Comparison of ENCODE assay signal across 1 cellular context in the genomic region with DNA sequence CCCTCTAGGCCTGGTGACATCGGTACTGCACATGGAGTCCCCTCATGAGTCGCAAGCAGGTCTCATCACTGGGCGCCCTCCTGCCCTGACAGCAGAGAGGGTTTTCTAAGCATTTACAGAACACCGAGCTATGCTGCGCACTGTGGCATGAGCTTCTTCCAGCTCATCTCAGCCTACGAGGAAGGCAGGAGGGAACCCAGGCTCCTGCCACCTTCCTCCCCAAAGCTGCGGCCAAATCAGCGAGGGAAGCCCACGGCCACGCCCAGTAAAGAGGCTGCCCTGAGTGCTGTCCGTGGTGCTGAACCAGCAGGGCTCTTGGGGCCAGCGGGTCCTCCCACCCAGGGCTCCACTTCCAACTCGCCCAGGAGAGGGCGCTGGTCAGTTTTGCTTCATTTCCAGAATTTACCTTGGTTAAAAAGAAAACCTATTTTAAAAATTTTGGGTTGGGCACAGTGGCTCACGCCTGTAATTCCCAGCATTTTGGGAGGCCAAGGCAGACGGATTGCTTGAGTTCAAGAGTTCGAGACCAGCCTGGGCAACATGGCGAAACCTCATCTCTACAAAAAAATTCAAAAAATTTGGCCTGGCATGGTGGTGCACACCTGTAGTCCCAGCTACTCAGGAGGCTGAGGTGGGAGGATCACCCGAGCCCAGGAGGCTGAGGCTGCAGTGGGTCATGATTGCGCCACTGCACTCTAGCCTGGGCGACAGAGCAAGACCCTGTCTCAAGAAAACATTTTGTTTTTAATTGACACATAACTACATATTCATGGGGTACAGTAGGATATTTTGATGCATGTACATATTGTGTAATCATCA.
TF ChIP-seq lines count a peak whose summit lies in the region.

No MANE protein-coding gene starts in this region.

TF ChIP-seq in HepG2, 621 proteins besides CTCF, POLR2A, EP300 and RAD21 (continued from another document and continues in another):
- TF ChIP-seq, protein P1, sequence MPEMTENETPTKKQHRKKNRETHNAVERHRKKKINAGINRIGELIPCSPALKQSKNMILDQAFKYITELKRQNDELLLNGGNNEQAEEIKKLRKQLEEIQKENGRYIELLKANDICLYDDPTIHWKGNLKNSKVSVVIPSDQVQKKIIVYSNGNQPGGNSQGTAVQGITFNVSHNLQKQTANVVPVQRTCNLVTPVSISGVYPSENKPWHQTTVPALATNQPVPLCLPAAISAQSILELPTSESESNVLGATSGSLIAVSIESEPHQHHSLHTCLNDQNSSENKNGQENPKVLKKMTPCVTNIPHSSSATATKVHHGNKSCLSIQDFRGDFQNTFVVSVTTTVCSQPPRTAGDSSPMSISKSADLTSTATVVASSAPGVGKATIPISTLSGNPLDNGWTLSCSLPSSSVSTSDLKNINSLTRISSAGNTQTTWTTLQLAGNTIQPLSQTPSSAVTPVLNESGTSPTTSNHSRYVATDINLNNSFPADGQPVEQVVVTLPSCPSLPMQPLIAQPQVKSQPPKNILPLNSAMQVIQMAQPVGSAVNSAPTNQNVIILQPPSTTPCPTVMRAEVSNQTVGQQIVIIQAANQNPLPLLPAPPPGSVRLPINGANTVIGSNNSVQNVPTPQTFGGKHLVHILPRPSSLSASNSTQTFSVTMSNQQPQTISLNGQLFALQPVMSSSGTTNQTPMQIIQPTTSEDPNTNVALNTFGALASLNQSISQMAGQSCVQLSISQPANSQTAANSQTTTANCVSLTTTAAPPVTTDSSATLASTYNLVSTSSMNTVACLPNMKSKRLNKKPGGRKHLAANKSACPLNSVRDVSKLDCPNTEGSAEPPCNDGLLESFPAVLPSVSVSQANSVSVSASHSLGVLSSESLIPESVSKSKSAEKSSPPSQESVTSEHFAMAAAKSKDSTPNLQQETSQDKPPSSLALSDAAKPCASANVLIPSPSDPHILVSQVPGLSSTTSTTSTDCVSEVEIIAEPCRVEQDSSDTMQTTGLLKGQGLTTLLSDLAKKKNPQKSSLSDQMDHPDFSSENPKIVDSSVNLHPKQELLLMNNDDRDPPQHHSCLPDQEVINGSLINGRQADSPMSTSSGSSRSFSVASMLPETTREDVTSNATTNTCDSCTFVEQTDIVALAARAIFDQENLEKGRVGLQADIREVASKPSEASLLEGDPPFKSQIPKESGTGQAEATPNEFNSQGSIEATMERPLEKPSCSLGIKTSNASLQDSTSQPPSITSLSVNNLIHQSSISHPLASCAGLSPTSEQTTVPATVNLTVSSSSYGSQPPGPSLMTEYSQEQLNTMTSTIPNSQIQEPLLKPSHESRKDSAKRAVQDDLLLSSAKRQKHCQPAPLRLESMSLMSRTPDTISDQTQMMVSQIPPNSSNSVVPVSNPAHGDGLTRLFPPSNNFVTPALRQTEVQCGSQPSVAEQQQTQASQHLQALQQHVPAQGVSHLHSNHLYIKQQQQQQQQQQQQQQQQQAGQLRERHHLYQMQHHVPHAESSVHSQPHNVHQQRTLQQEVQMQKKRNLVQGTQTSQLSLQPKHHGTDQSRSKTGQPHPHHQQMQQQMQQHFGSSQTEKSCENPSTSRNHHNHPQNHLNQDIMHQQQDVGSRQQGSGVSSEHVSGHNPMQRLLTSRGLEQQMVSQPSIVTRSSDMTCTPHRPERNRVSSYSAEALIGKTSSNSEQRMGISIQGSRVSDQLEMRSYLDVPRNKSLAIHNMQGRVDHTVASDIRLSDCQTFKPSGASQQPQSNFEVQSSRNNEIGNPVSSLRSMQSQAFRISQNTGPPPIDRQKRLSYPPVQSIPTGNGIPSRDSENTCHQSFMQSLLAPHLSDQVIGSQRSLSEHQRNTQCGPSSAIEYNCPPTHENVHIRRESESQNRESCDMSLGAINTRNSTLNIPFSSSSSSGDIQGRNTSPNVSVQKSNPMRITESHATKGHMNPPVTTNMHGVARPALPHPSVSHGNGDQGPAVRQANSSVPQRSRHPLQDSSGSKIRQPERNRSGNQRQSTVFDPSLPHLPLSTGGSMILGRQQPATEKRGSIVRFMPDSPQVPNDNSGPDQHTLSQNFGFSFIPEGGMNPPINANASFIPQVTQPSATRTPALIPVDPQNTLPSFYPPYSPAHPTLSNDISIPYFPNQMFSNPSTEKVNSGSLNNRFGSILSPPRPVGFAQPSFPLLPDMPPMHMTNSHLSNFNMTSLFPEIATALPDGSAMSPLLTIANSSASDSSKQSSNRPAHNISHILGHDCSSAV (CRISPR knock-in tag; IDR thresholded peaks at IDR 0.05; ENCODE audit: borderline replicate concordance): no peak
- TF ChIP-seq SALL1 (CRISPR knock-in tag; IDR thresholded peaks at IDR 0.05) (peak; percentile 97), CREM (IDR thresholded peaks at IDR 0.05) (no peak), CREM (CRISPR knock-in tag; IDR thresholded peaks at IDR 0.05) (no peak), ZNF333 (CRISPR knock-in tag; IDR thresholded peaks at IDR 0.05; ENCODE audit: borderline replicate concordance) (no peak), PITX1 (CRISPR knock-in tag; IDR thresholded peaks at IDR 0.05) (peak; percentile 46; the same call in 1 of the 2 replicates), ZNF335 (CRISPR knock-in tag; IDR thresholded peaks at IDR 0.05) (peak; percentile 88), MXI1 (IDR thresholded peaks at IDR 0.05; ENCODE audit: borderline replicate concordance, low read depth, low read length) (no peak; the same call in 2 of the 3 replicates), ZNF10 (CRISPR knock-in tag; IDR thresholded peaks at IDR 0.05; ENCODE audit: borderline replicate concordance, low read depth) (no peak), NCOR1 (IDR thresholded peaks at IDR 0.05; ENCODE audit: borderline replicate concordance, low read length) (no peak), MAFK (conservative IDR thresholded peaks at IDR 0.05 in 1 of 2, IDR thresholded peaks at IDR 0.05 in 1 of 2; ENCODE audit: low read length in 2 of 2) (no peak), ZNF34 (CRISPR knock-in tag; IDR thresholded peaks at IDR 0.05; ENCODE audit: borderline replicate concordance) (no peak), MIXL1 (CRISPR knock-in tag; IDR thresholded peaks at IDR 0.05) (peak; percentile 78; the same call in 1 of the 2 replicates), ZNF530 (CRISPR knock-in tag; IDR thresholded peaks at IDR 0.05; ENCODE audit: low read depth) (peak; percentile 76; the same call in 1 of the 2 replicates), HNF4A (CRISPR knock-in tag; IDR thresholded peaks at IDR 0.05) (no peak), ZNF879 (CRISPR knock-in tag; IDR thresholded peaks at IDR 0.05) (no peak), ZNF264 (CRISPR knock-in tag; IDR thresholded peaks at IDR 0.05) (peak; percentile 73; the same call in 1 of the 2 replicates), NR2C2 (CRISPR knock-in tag; IDR thresholded peaks at IDR 0.05; ENCODE audit: borderline replicate concordance) (0 out of 2 replicates have a peak, but pooled peaks have one; percentile 18), ZFP37 (CRISPR knock-in tag; IDR thresholded peaks at IDR 0.05; ENCODE audit: borderline replicate concordance) (peak; percentile 94), KMT2A (CRISPR knock-in tag; IDR thresholded peaks at IDR 0.05) (0 out of 2 replicates have a peak, but pooled peaks have one; percentile 24), ZFP62 (CRISPR knock-in tag; IDR thresholded peaks at IDR 0.05) (no peak), ATAD3A (CRISPR knock-in tag; IDR thresholded peaks at IDR 0.05) (peak; percentile 89; the same call in 1 of the 2 replicates), ELF1 (CRISPR knock-in tag; IDR thresholded peaks at IDR 0.05) (peak; percentile 36; the same call in 1 of the 2 replicates), KDM6A (CRISPR knock-in tag; IDR thresholded peaks at IDR 0.05; ENCODE audit: low read depth) (no peak), DMAP1 (CRISPR knock-in tag; IDR thresholded peaks at IDR 0.05) (no peak), ZNF598 (CRISPR knock-in tag; IDR thresholded peaks at IDR 0.05; ENCODE audit: borderline replicate concordance) (peak; percentile 56; the same call in 1 of the 2 replicates), HNRNPK (IDR thresholded peaks at IDR 0.05; ENCODE audit: low read depth, low read length, poor library complexity, severe bottlenecking) (no peak)
- TF ChIP-seq, protein P2, sequence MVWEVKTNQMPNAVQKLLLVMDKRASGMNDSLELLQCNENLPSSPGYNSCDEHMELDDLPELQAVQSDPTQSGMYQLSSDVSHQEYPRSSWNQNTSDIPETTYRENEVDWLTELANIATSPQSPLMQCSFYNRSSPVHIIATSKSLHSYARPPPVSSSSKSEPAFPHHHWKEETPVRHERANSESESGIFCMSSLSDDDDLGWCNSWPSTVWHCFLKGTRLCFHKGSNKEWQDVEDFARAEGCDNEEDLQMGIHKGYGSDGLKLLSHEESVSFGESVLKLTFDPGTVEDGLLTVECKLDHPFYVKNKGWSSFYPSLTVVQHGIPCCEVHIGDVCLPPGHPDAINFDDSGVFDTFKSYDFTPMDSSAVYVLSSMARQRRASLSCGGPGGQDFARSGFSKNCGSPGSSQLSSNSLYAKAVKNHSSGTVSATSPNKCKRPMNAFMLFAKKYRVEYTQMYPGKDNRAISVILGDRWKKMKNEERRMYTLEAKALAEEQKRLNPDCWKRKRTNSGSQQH (CRISPR knock-in tag; IDR thresholded peaks at IDR 0.05; ENCODE audit: low read depth): peak; percentile 94
- TF ChIP-seq, protein P3, sequence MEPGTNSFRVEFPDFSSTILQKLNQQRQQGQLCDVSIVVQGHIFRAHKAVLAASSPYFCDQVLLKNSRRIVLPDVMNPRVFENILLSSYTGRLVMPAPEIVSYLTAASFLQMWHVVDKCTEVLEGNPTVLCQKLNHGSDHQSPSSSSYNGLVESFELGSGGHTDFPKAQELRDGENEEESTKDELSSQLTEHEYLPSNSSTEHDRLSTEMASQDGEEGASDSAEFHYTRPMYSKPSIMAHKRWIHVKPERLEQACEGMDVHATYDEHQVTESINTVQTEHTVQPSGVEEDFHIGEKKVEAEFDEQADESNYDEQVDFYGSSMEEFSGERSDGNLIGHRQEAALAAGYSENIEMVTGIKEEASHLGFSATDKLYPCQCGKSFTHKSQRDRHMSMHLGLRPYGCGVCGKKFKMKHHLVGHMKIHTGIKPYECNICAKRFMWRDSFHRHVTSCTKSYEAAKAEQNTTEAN (CRISPR knock-in tag; conservative IDR thresholded peaks at IDR 0.05): peak; percentile 95
- TF ChIP-seq, protein P4, sequence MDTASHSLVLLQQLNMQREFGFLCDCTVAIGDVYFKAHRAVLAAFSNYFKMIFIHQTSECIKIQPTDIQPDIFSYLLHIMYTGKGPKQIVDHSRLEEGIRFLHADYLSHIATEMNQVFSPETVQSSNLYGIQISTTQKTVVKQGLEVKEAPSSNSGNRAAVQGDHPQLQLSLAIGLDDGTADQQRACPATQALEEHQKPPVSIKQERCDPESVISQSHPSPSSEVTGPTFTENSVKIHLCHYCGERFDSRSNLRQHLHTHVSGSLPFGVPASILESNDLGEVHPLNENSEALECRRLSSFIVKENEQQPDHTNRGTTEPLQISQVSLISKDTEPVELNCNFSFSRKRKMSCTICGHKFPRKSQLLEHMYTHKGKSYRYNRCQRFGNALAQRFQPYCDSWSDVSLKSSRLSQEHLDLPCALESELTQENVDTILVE (CRISPR knock-in tag; IDR thresholded peaks at IDR 0.05): peak; percentile 93
- TF ChIP-seq, protein P5, sequence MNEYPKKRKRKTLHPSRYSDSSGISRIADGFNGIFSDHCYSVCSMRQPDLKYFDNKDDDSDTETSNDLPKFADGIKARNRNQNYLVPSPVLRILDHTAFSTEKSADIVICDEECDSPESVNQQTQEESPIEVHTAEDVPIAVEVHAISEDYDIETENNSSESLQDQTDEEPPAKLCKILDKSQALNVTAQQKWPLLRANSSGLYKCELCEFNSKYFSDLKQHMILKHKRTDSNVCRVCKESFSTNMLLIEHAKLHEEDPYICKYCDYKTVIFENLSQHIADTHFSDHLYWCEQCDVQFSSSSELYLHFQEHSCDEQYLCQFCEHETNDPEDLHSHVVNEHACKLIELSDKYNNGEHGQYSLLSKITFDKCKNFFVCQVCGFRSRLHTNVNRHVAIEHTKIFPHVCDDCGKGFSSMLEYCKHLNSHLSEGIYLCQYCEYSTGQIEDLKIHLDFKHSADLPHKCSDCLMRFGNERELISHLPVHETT (CRISPR knock-in tag; conservative IDR thresholded peaks at IDR 0.05): peak; percentile 83
- TF ChIP-seq, protein P6, sequence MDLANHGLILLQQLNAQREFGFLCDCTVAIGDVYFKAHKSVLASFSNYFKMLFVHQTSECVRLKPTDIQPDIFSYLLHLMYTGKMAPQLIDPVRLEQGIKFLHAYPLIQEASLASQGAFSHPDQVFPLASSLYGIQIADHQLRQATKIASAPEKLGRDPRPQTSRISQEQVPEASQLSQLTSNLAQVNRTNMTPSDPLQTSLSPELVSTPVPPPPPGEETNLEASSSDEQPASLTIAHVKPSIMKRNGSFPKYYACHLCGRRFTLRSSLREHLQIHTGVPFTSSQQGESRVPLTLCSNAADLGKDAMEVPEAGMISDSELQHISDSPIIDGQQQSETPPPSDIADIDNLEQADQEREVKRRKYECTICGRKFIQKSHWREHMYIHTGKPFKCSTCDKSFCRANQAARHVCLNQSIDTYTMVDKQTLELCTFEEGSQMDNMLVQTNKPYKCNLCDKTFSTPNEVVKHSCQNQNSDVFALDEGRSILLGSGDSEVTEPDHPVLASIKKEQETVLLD (CRISPR knock-in tag; IDR thresholded peaks at IDR 0.05; ENCODE audit: low read depth): 0 out of 2 replicates have a peak, but pooled peaks have one; percentile 22
- TF ChIP-seq, protein P7, sequence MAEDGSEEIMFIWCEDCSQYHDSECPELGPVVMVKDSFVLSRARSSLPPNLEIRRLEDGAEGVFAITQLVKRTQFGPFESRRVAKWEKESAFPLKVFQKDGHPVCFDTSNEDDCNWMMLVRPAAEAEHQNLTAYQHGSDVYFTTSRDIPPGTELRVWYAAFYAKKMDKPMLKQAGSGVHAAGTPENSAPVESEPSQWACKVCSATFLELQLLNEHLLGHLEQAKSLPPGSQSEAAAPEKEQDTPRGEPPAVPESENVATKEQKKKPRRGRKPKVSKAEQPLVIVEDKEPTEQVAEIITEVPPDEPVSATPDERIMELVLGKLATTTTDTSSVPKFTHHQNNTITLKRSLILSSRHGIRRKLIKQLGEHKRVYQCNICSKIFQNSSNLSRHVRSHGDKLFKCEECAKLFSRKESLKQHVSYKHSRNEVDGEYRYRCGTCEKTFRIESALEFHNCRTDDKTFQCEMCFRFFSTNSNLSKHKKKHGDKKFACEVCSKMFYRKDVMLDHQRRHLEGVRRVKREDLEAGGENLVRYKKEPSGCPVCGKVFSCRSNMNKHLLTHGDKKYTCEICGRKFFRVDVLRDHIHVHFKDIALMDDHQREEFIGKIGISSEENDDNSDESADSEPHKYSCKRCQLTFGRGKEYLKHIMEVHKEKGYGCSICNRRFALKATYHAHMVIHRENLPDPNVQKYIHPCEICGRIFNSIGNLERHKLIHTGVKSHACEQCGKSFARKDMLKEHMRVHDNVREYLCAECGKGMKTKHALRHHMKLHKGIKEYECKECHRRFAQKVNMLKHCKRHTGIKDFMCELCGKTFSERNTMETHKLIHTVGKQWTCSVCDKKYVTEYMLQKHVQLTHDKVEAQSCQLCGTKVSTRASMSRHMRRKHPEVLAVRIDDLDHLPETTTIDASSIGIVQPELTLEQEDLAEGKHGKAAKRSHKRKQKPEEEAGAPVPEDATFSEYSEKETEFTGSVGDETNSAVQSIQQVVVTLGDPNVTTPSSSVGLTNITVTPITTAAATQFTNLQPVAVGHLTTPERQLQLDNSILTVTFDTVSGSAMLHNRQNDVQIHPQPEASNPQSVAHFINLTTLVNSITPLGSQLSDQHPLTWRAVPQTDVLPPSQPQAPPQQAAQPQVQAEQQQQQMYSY (CRISPR knock-in tag; IDR thresholded peaks at IDR 0.05): peak; percentile 66; the same call in 1 of the 2 replicates
- TF ChIP-seq, protein P8, sequence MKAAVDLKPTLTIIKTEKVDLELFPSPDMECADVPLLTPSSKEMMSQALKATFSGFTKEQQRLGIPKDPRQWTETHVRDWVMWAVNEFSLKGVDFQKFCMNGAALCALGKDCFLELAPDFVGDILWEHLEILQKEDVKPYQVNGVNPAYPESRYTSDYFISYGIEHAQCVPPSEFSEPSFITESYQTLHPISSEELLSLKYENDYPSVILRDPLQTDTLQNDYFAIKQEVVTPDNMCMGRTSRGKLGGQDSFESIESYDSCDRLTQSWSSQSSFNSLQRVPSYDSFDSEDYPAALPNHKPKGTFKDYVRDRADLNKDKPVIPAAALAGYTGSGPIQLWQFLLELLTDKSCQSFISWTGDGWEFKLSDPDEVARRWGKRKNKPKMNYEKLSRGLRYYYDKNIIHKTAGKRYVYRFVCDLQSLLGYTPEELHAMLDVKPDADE (CRISPR knock-in tag; IDR thresholded peaks at IDR 0.05): peak; percentile 93; the same call in 1 of the 2 replicates
